23 cellular contexts compared by ENCODE assay signal in genomic region chr1:161432091-161432490, GRCh38.
"Had no signal": no experiment of that assay in that cellular context is flagged by ENCODE, and none has a peak within 500 bp of the region (broad histone marks: within the 10 kb centered on the region; RNA-seq: fewer than 3 reads in every experiment).

No MANE protein-coding gene starts in this region.

- DNase-seq: dermis blood vessel endothelial cell; dorsolateral prefrontal cortex; effector CD4-positive, alpha-beta T cell; effector memory CD4-positive, alpha-beta T cell; foreskin melanocyte; gastrocnemius medialis; glutamatergic neuron; head of caudate nucleus; heart right ventricle; hippocampal formation; left cardiac atrium; left lung; left ventricle myocardium superior; lower lobe of right lung; mesendoderm; midbrain; naive thymus-derived CD4-positive, alpha-beta T cell had no signal

- H3K27ac ChIP-seq: coronary artery, dorsolateral prefrontal cortex, esophagus muscularis mucosa, gastrocnemius medialis, heart right ventricle, left lung, lower lobe of right lung had no signal

- H3K9me3 ChIP-seq: esophagus muscularis mucosa, gastrocnemius medialis, heart right ventricle, left lung, lower lobe of right lung had no signal

- H3K36me3 ChIP-seq: esophagus muscularis mucosa, gastrocnemius medialis, heart right ventricle, left lung, lower lobe of right lung had no signal

- H3K4me1 ChIP-seq: gastrocnemius medialis, heart right ventricle, left lung, lower lobe of right lung had no signal

- ATAC-seq: gastrocnemius medialis; heart right ventricle; left cardiac atrium; left lung; left ventricle myocardium superior; lower lobe of right lung; naive thymus-derived CD4-positive, alpha-beta T cell had no signal

- FAIRE-seq: colon, endothelial cell of umbilical vein, islet of Langerhans, keratinocyte had no signal

- H3K4me3 ChIP-seq: coronary artery, dorsolateral prefrontal cortex, esophagus muscularis mucosa, gastrocnemius medialis, heart right ventricle, left lung, lower lobe of right lung had no signal
